In the genomic region with DNA sequence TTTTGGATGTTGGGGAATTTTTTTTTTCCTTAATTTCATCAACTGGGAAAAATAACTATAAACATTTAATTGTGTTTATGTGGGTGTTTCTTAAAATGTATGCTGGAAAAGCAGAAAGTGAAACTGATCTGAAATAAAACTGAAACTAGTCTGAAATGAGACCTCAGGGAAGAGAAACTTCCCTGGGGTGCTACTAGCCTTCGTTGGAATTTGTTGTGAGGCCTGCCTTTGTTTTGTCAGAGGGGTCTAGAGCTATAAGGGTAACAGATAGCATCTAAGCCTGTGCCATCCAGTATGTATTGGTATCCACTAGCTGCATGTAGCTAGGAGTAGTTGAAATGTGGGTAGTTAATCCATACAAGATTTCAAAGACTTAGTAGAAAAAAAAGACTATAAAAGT, we compare ENCODE assay signal across 1 cellular context.
TF ChIP-seq lines count a peak whose summit lies in the region.

No MANE protein-coding gene starts in this region.

TF ChIP-seq in GM23338, 12 proteins besides CTCF, POLR2A, EP300 and RAD21 (continued from another document):
- TF ChIP-seq, protein P1, sequence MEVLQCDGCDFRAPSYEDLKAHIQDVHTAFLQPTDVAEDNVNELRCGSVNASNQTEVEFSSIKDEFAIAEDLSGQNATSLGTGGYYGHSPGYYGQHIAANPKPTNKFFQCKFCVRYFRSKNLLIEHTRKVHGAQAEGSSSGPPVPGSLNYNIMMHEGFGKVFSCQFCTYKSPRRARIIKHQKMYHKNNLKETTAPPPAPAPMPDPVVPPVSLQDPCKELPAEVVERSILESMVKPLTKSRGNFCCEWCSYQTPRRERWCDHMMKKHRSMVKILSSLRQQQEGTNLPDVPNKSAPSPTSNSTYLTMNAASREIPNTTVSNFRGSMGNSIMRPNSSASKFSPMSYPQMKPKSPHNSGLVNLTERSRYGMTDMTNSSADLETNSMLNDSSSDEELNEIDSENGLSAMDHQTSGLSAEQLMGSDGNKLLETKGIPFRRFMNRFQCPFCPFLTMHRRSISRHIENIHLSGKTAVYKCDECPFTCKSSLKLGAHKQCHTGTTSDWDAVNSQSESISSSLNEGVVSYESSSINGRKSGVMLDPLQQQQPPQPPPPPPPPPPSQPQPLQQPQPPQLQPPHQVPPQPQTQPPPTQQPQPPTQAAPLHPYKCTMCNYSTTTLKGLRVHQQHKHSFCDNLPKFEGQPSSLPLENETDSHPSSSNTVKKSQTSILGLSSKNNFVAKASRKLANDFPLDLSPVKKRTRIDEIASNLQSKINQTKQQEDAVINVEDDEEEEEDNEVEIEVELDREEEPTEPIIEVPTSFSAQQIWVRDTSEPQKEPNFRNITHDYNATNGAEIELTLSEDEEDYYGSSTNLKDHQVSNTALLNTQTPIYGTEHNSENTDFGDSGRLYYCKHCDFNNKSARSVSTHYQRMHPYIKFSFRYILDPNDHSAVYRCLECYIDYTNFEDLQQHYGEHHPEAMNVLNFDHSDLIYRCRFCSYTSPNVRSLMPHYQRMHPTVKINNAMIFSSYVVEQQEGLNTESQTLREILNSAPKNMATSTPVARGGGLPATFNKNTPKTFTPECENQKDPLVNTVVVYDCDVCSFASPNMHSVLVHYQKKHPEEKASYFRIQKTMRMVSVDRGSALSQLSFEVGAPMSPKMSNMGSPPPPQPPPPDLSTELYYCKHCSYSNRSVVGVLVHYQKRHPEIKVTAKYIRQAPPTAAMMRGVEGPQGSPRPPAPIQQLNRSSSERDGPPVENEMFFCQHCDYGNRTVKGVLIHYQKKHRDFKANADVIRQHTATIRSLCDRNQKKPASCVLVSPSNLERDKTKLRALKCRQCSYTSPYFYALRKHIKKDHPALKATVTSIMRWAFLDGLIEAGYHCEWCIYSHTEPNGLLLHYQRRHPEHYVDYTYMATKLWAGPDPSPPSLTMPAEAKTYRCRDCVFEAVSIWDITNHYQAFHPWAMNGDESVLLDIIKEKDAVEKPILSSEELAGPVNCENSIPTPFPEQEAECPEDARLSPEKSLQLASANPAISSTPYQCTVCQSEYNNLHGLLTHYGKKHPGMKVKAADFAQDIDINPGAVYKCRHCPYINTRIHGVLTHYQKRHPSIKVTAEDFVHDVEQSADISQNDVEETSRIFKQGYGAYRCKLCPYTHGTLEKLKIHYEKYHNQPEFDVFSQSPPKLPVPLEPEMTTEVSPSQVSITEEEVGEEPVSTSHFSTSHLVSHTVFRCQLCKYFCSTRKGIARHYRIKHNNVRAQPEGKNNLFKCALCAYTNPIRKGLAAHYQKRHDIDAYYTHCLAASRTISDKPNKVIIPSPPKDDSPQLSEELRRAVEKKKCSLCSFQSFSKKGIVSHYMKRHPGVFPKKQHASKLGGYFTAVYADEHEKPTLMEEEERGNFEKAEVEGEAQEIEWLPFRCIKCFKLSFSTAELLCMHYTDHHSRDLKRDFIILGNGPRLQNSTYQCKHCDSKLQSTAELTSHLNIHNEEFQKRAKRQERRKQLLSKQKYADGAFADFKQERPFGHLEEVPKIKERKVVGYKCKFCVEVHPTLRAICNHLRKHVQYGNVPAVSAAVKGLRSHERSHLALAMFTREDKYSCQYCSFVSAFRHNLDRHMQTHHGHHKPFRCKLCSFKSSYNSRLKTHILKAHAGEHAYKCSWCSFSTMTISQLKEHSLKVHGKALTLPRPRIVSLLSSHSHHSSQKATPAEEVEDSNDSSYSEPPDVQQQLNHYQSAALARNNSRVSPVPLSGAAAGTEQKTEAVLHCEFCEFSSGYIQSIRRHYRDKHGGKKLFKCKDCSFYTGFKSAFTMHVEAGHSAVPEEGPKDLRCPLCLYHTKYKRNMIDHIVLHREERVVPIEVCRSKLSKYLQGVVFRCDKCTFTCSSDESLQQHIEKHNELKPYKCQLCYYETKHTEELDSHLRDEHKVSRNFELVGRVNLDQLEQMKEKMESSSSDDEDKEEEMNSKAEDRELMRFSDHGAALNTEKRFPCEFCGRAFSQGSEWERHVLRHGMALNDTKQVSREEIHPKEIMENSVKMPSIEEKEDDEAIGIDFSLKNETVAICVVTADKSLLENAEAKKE (CRISPR knock-in tag; IDR thresholded peaks at IDR 0.05) = no peak
- TF ChIP-seq NANOG (IDR thresholded peaks at IDR 0.05; ENCODE audit: borderline replicate concordance) (no peak), EZH2phosphoT487 (IDR thresholded peaks at IDR 0.05; ENCODE audit: unreplicated experiment) (no peak)
